In genomic region chr22:39019971-39020651, GRCh38 we compare ENCODE assay signal across 1 cellular context.
TF ChIP-seq lines count a peak whose summit lies in the region.

No MANE protein-coding gene starts in this region.

TF ChIP-seq in GM12878, 131 proteins besides CTCF, POLR2A, EP300 and RAD21:
- TF ChIP-seq POU2F2 (IDR thresholded peaks at IDR 0.05; ENCODE audit: borderline replicate concordance, low read depth, low read length): peak; percentile 98
